Comparison of ENCODE assay signal across 15 cellular contexts in the genomic region with DNA sequence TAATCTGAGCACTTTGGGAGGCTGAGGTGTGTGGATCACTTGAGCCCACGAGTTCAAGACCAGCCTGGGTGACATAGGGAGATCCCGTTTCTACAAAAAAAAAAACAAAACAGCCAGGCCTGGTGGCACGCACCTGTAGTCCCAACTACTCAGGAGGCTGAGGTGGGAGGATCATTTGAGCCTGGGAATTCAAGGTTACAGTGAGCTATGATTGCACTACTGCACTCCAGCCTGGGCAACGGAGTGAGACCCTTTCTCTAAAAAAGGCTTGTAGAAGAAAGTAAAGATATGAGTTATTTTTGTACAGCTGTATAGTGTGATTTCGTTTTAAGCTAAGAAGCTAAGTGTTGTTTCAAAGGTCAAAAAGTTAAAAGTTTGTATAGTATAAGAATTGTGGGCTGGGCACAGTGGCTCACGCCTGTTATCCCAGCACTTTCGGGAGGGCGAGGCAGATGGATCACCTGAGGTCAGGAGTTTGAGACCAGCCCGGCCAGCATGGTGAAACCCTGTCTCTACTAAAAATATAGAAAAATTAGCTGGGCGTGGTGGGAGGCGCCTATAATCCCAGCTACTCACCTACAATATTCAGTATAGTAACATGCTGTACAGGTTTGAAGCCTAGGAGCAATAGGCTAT. TPM values are rescaled to one million over a fixed set of nuclear protein-coding genes. Genes with fewer than 3 reads are reported as not detected.
DNase-seq lines count a peak whose midpoint lies in the region; ATAC-seq and TF ChIP-seq lines count a peak whose summit lies in the region.
"Had no signal": no experiment of that assay in that cellular context is flagged by ENCODE, and none has a peak within 500 bp of the region (broad histone marks: within the 10 kb centered on the region; RNA-seq: fewer than 3 reads in every experiment).

No MANE protein-coding gene starts in this region.

- H3K9me3 ChIP-seq in OCI-LY1 (ENCODE audit: low read length), result no peaks in the 10 kb centered on the region
- H3K9me3 ChIP-seq in esophagus muscularis mucosa, result no peaks in the 10 kb centered on the region
- H3K9me3 ChIP-seq: BE2C had no signal

- peak overlapping the region; percentile 38; the same call in 1 of the 2 replicates for H3K4me2 ChIP-seq in OCI-LY1 (ENCODE audit: low read length)

- peak overlapping the region; percentile 84 for H3K27ac ChIP-seq in ACC112 (ENCODE audit: low read depth, low read length)
- peak overlapping the region; percentile 77 for H3K27ac ChIP-seq in OCI-LY1 (ENCODE audit: low read depth, low read length, poor library complexity, severe bottlenecking)
- H3K27ac ChIP-seq in esophagus muscularis mucosa (replicated peaks in 1 of 4), result peak overlapping the region; percentile 33 to 65 (median 44)
- H3K27ac ChIP-seq in caudate nucleus (ENCODE audit: low read depth, low read length), result no peak overlapping the region

- H3K9me3 Mint-ChIP-seq in progenitor cell of endocrine pancreas (ENCODE audit: low read depth), result no peaks in the 10 kb centered on the region
- H3K9me3 Mint-ChIP-seq: naive thymus-derived CD4-positive, alpha-beta T cell had no signal

- TF ChIP-seq POLR2A in esophagus muscularis mucosa (IDR thresholded peaks at IDR 0.05; ENCODE audit: low read depth), result no peak

- peaks cover 24% of the 10 kb centered on the region for H3K4me1 ChIP-seq in ACC112 (ENCODE audit: control insufficient read depth, insufficient read depth, low read length, unreplicated experiment)
- H3K4me1 ChIP-seq in OCI-LY1 (ENCODE audit: insufficient read depth, low read length, severe bottlenecking), result peaks cover 66% of the 10 kb centered on the region
- peaks cover 28 to 78% (median 70%) of the 10 kb centered on the region in 4 donors for H3K4me1 ChIP-seq in esophagus muscularis mucosa

- H3K36me3 Mint-ChIP-seq in progenitor cell of endocrine pancreas (ENCODE audit: insufficient read depth), result no peaks in the 10 kb centered on the region

- in situ Hi-C loops in GM13977 (cut with MboI; ENCODE audit: low pct_unique_long_range_greater_than_20kb, low sequenced_read_pairs, unreplicated experiment), result no loop called here

- no peak for DNase-seq in esophagus muscularis mucosa (ENCODE audit: extremely low spot score)
- no peak for DNase-seq in progenitor cell of endocrine pancreas (ENCODE audit: low spot score, unreplicated experiment)
- no peak for DNase-seq in caudate nucleus (lab: John Stamatoyannopoulos, UW)
- no peak for DNase-seq in GM13977 (ENCODE audit: low spot score)
- no peak for DNase-seq in NCI-H2029 (lab: John Stamatoyannopoulos, UW)
- DNase-seq: activated CD4-positive, CD25-positive, alpha-beta regulatory T cell; activated gamma-delta T cell treated with Interleukin-2 at 50 U/mL for 16 hours; BE2C; islet precursor cell; naive thymus-derived CD4-positive, alpha-beta T cell; NCI-H1417; NCI-H774 had no signal

- H3K36me3 ChIP-seq in ACC112 (ENCODE audit: insufficient read depth, low read length), result no peaks in the 10 kb centered on the region
- H3K36me3 ChIP-seq in OCI-LY1 (ENCODE audit: insufficient read depth, low read length), result no peaks in the 10 kb centered on the region
- H3K36me3 ChIP-seq in esophagus muscularis mucosa, result no peaks in the 10 kb centered on the region
- H3K36me3 ChIP-seq: BE2C had no signal

- H3K27ac Mint-ChIP-seq in progenitor cell of endocrine pancreas, result peak overlapping the region; percentile 56

- no peak overlapping the region for H3K4me3 Mint-ChIP-seq in progenitor cell of endocrine pancreas (ENCODE audit: low read depth)

- no peak for TF ChIP-seq CTCF in OCI-LY1 (IDR thresholded peaks at IDR 0.05; ENCODE audit: low read length)
- TF ChIP-seq CTCF in esophagus muscularis mucosa (IDR thresholded peaks at IDR 0.05), result no peak
- no peak for TF ChIP-seq CTCF in progenitor cell of endocrine pancreas (IDR thresholded peaks at IDR 0.05; ENCODE audit: unreplicated experiment)
- no peak for TF ChIP-seq CTCF in GM13977 (IDR thresholded peaks at IDR 0.05; ENCODE audit: extremely low read depth, insufficient read depth, missing control alignments)

- H3K79me2 ChIP-seq in ACC112 (ENCODE audit: control insufficient read depth, insufficient read depth, low read length, unreplicated experiment), result peaks cover 73% of the 10 kb centered on the region
- peaks cover 99% of the 10 kb centered on the region for H3K79me2 ChIP-seq in OCI-LY1 (ENCODE audit: insufficient read depth, low read length)

- no peak for TF ChIP-seq EP300 in esophagus muscularis mucosa (IDR thresholded peaks at IDR 0.05)

- peak overlapping the region; percentile 12; the same call in 1 of the 2 replicates for H3K9ac ChIP-seq in OCI-LY1 (ENCODE audit: low read length)

- H3K9me2 ChIP-seq in OCI-LY1 (ENCODE audit: low read depth, low read length), result no peaks in the 10 kb centered on the region

- no peaks in the 10 kb centered on the region for H3K27me3 Mint-ChIP-seq in progenitor cell of endocrine pancreas
- H3K27me3 Mint-ChIP-seq: naive thymus-derived CD4-positive, alpha-beta T cell had no signal

- ATAC-seq in HG02571 (IDR thresholded peaks at IDR 0.05; ENCODE audit: unreplicated experiment), result no peak

- peaks cover 1% of the 10 kb centered on the region for H3K4me1 Mint-ChIP-seq in progenitor cell of endocrine pancreas (ENCODE audit: low read depth)

- WGBS in esophagus muscularis mucosa, result 85% methylated on average over 11 of the region's 11 CpGs

- no peaks in the 10 kb centered on the region for H3F3A ChIP-seq in OCI-LY1 (ENCODE audit: insufficient read depth, low read length)

- H2AFZ ChIP-seq in ACC112 (ENCODE audit: low read length, unreplicated experiment) (no peak overlapping the region), OCI-LY1 (ENCODE audit: low read length) (no peak overlapping the region)

- H4K20me1 ChIP-seq in OCI-LY1 (ENCODE audit: insufficient read depth, low read length), result 0 out of 2 replicates have a peak, but pooled peaks cover 2% of the 10 kb centered on the region

- no peak overlapping the region for H3K4me3 ChIP-seq in ACC112 (ENCODE audit: low read depth, low read length)
- H3K4me3 ChIP-seq in OCI-LY1 (ENCODE audit: low read depth, low read length, poor library complexity, severe bottlenecking), result peak overlapping the region; percentile 8
- H3K4me3 ChIP-seq in esophagus muscularis mucosa, result no peak overlapping the region

- intact Hi-C loops in esophagus muscularis mucosa (cut with DNase I), result no loop called here

- H3K27me3 ChIP-seq in ACC112 (ENCODE audit: insufficient read depth, low read length) (no peaks in the 10 kb centered on the region), OCI-LY1 (ENCODE audit: insufficient read depth, low read length) (no peaks in the 10 kb centered on the region), esophagus muscularis mucosa (no peaks in the 10 kb centered on the region)
- H3K27me3 ChIP-seq: BE2C had no signal

RNA-seq across cellular contexts. Expression of a gene that starts 18.8 kb away (rescaled TPM):
- total RNA-seq in esophagus muscularis mucosa (10 to 100 TPM; 27.8 to 45.1 (median 34.4) TPM), progenitor cell of endocrine pancreas (72.0 and 72.8 TPM in 2 replicates)

RNA-seq across cellular contexts. Expression of a gene that starts 40.4 kb away (rescaled TPM):
- total RNA-seq in esophagus muscularis mucosa (1 to 10 TPM in 1 of 4 donors, under 1 TPM in 1, not detected in 2; 0.99 to 1.4 TPM), progenitor cell of endocrine pancreas (not detected in 2 replicates)
